ENCODE assay signal across 40 cellular contexts in the genomic region with DNA sequence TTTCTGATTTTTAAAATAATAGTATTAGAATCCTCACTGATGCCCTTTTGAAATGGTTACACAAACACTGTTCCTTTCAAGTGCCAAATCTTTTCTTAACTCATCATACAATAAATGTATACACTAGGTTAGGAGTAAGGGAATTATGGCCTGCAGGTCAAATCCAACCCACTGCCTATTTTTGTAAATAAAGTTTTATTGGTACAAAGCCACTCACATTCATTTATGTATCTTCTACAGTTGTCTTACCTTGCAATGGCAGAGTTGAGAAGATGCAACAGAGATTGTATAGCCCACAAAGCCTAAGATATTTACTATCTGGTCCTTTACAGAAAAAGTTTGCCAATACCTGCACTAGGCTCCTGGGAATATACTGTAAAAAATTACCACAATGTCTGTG. TPM values are rescaled to one million over a fixed set of nuclear protein-coding genes. Genes with fewer than 3 reads are reported as not detected.
"Had no signal": no experiment of that assay in that cellular context is flagged by ENCODE, and none has a peak within 500 bp of the region (broad histone marks: within the 10 kb centered on the region; RNA-seq: fewer than 3 reads in every experiment).

No MANE protein-coding gene starts in this region.

- DNase-seq: activated CD4-positive, alpha-beta memory T cell treated with anti-CD3 and anti-CD28 coated beads for 36 hours; activated CD4-positive, alpha-beta T cell treated with anti-CD3 and anti-CD28 coated beads for 4 hours; activated CD4-positive, alpha-beta T cell treated with anti-CD3 and anti-CD28 coated beads, Interleukin-2, amount 50 U/mL, for 1 hour; activated CD4-positive, CD25-positive, alpha-beta regulatory T cell treated with anti-CD3 and anti-CD28 coated beads, Interleukin-2, amount 50 U/mL, for 72 hours; activated CD8-positive, alpha-beta memory T cell treated with anti-CD3 and anti-CD28 coated beads, Interleukin-2, amount 50 U/mL, for 4 hours; activated gamma-delta T cell treated with Interleukin-2 at 50 U/mL for 16 hours; activated naive CD4-positive, alpha-beta T cell treated with anti-CD3 and anti-CD28 coated beads for 36 hours; activated T-cell treated with anti-CD3 and anti-CD28 coated beads for 4 hours; activated T-cell treated with anti-CD3 and anti-CD28 coated beads, Interleukin-2, amount 50 U/mL, for 4 hours; amniotic stem cell; aorta; brain microvascular endothelial cell; central memory CD4-positive, alpha-beta T cell; NCI-H1092 treated with DMSO at 0.1 percent for 48 hours; NCI-H1417; NCI-H146; NCI-H187; NCI-H2029 treated with DMSO at 0.1 percent for 48 hours; NCI-H2107; NCI-H2171; NCI-H510A; NCI-H526; NCI-H748 treated with DMSO at 0.1 percent for 48 hours; NK-92 treated with Interleukin-12 subunit alpha and Interleukin-12 subunit beta, amount 100 ng/mL, for 24 hours; PC-9; SIG-M5; SW 1271 had no signal

- H3K27ac Mint-ChIP-seq: activated CD4-positive, alpha-beta memory T cell treated with anti-CD3 and anti-CD28 coated beads for 36 hours; activated naive CD4-positive, alpha-beta T cell treated with anti-CD3 and anti-CD28 coated beads for 36 hours; activated naive CD4-positive, alpha-beta T cell treated with anti-CD3 and anti-CD28 coated beads, Interleukin-2, amount 50 U/mL, for 72 hours; activated T-helper 1 cell treated with anti-CD3 and anti-CD28 coated beads, Interleukin-12 subunit alpha, Interleukin-12 subunit beta, Interleukin-2, Interleukin-4 antibody, amounts not matched to agents 30 ng/mL and 10 ng/mL and 1 ng/mL, durations not matched to agents 14 hours and 24 hours and 36 hours; T-helper 2 cell treated with Interferon-gamma antibody and Interleukin-4, amounts not matched to agents 5 μg/mL and 100 μg/mL, for 36 hours; WTC11 had no signal

- H3K9me3 Mint-ChIP-seq: activated CD4-positive, alpha-beta memory T cell treated with anti-CD3 and anti-CD28 coated beads for 36 hours; activated naive CD4-positive, alpha-beta T cell treated with anti-CD3 and anti-CD28 coated beads for 36 hours; activated T-cell treated with anti-CD3 and anti-CD28 coated beads, Interleukin-2, amount 50 U/mL, for 4 hours; activated T-helper 1 cell treated with anti-CD3 and anti-CD28 coated beads, Interleukin-12 subunit alpha, Interleukin-12 subunit beta, Interleukin-2, Interleukin-4 antibody, amounts not matched to agents 30 ng/mL and 10 ng/mL and 1 ng/mL, durations not matched to agents 14 hours and 24 hours and 36 hours had no signal

- H3K4me3 Mint-ChIP-seq: activated CD4-positive, alpha-beta memory T cell treated with anti-CD3 and anti-CD28 coated beads for 36 hours; activated naive CD4-positive, alpha-beta T cell treated with anti-CD3 and anti-CD28 coated beads for 36 hours; activated T-cell treated with anti-CD3 and anti-CD28 coated beads, Interleukin-2, amount 50 U/mL, for 4 hours; activated T-helper 1 cell treated with anti-CD3 and anti-CD28 coated beads, Interleukin-12 subunit alpha, Interleukin-12 subunit beta, Interleukin-2, Interleukin-4 antibody, amounts not matched to agents 30 ng/mL and 10 ng/mL and 1 ng/mL, durations not matched to agents 14 hours and 24 hours and 36 hours; T-helper 2 cell treated with Interferon-gamma antibody and Interleukin-4, amounts not matched to agents 5 μg/mL and 100 μg/mL, for 36 hours; WTC11 had no signal

- H3K27me3 Mint-ChIP-seq: activated CD4-positive, alpha-beta memory T cell treated with anti-CD3 and anti-CD28 coated beads for 36 hours had no signal

- H3K36me3 ChIP-seq: brain microvascular endothelial cell had no signal

- H3K4me2 ChIP-seq: PC-9 had no signal

- ATAC-seq: activated naive CD4-positive, alpha-beta T cell treated with anti-CD3 and anti-CD28 coated beads, Interleukin-2, amount 50 U/mL, for 72 hours; activated T-cell treated with anti-CD3 and anti-CD28 coated beads, Interleukin-2, amount 50 U/mL, for 4 hours; Right ventricle myocardium inferior; SK-N-SH treated with all-trans-retinoic acid at 6 μM for 48 hours; WTC11 had no signal

- FAIRE-seq: RCC 7860 had no signal

- H3K36me3 Mint-ChIP-seq: WTC11 had no signal

- H3K27ac ChIP-seq: brain microvascular endothelial cell, PC-9, RWPE1 had no signal

- H3K4me3 ChIP-seq: PC-9 had no signal

RNA-seq across cellular contexts. Expression of a gene that starts 47.8 kb away (rescaled TPM):
- total RNA-seq: cerebellum, LHCN-M2, M059J had no signal

RNA-seq across cellular contexts. Expression of a gene that starts 51.7 kb away (rescaled TPM):
- total RNA-seq: activated naive CD4-positive, alpha-beta T cell treated with anti-CD3 and anti-CD28 coated beads for 36 hours; activated naive CD4-positive, alpha-beta T cell treated with anti-CD3 and anti-CD28 coated beads, Interleukin-2, amount 50 U/mL, for 72 hours; activated T-helper 1 cell treated with anti-CD3 and anti-CD28 coated beads, Interleukin-12 subunit alpha, Interleukin-12 subunit beta, Interleukin-2, Interleukin-4 antibody, amounts not matched to agents 30 ng/mL and 10 ng/mL and 1 ng/mL, durations not matched to agents 14 hours and 24 hours and 36 hours; aorta; cerebellum; LHCN-M2; M059J; PC-9; Right ventricle myocardium inferior; SK-MEL-5; T-helper 1 cell treated with Interleukin-12 subunit alpha and Interleukin-12 subunit beta and Interleukin-4 antibody, amounts not matched to agents 30 ng/mL and 1 ng/mL, for 36 hours; WTC11 had no signal
- polyA plus RNA-seq: aorta had no signal
